14 cellular contexts compared by ENCODE assay signal in the genomic region with DNA sequence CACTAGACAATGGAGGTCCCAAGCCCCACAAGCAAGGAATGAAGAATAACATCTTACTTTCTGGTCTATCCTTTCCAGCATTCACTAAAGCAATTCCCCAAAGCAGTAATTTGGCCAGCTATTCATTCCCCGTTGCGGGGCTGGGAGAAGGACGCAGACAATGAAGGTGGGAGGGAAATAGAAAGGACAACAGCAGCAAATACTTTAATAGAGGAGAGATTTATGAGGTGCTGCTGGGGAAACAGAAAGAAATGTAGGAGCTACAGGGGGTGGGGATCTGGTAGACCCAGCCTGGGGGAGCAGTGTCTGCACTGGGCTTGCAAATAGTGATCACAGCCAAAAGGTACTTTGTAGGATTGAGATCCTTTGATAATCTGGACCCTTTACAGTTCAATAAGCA. TPM values are rescaled to one million over a fixed set of nuclear protein-coding genes. Genes with fewer than 3 reads are reported as not detected.
A peak's percentile ranks its signal among the peaks of the same experiment; 100 is the strongest.
DNase-seq lines count a peak whose midpoint lies in the region; ATAC-seq lines count a peak whose summit lies in the region.
"Had no signal": no experiment of that assay in that cellular context is flagged by ENCODE, and none has a peak within 500 bp of the region (broad histone marks: within the 10 kb centered on the region; RNA-seq: fewer than 3 reads in every experiment).

No MANE protein-coding gene starts in this region.

- H2AFZ ChIP-seq in neuronal stem cell (ENCODE audit: low read length): no peak overlapping the region
- H2AFZ ChIP-seq: GM23248 had no signal

- peaks cover 1% of the 10 kb centered on the region for H3K79me1 ChIP-seq in neuronal stem cell (ENCODE audit: low read depth, low read length)

- no peak for ATAC-seq in T-helper 17 cell
- ATAC-seq in HG02970 (IDR thresholded peaks at IDR 0.05; ENCODE audit: low FRiP score, unreplicated experiment): no peak
- ATAC-seq: HCT116 had no signal

- no peak overlapping the region for H4K91ac ChIP-seq in neuronal stem cell (ENCODE audit: low read depth, low read length, poor library complexity)

- H3K4me1 Mint-ChIP-seq in T-helper 17 cell: peaks cover 28% of the 10 kb centered on the region

- H2BK5ac ChIP-seq in neuronal stem cell (ENCODE audit: low read length): no peak overlapping the region

- no peak overlapping the region for H3K4me3 ChIP-seq in neuronal stem cell (ENCODE audit: low read length in 2 of 2)
- H3K4me3 ChIP-seq: GM23248 had no signal

- peak overlapping the region; percentile 90 for H3K27ac Mint-ChIP-seq in T-helper 17 cell
- H3K27ac Mint-ChIP-seq: CD4-positive, alpha-beta memory T cell had no signal

- WGBS in neuronal stem cell (ENCODE audit: extremely low coverage in 2 of 2, insufficient read length in 2 of 2, insufficient replicate concordance in 1 of 2), 2 donors: no CpG with 5 or more reads among the region's 3 CpGs

- no peak overlapping the region for H2BK12ac ChIP-seq in neuronal stem cell (ENCODE audit: low read length)

- H3K27ac ChIP-seq in neuronal stem cell (replicated peaks; ENCODE audit: low read length): no peak overlapping the region
- H3K27ac ChIP-seq: GM23248 had no signal

- H3K9me3 ChIP-seq in T-helper 17 cell (ENCODE audit: control insufficient read depth, low read length, poor library complexity, severe bottlenecking) (no peaks in the 10 kb centered on the region), neuronal stem cell (replicated peaks in 1 of 2; ENCODE audit: control insufficient read depth in 2 of 2, insufficient read depth in 1 of 2, low read depth in 1 of 2, low read length in 2 of 2) (no peaks in the 10 kb centered on the region)

- no peak overlapping the region for H2BK15ac ChIP-seq in neuronal stem cell (ENCODE audit: low read length)

- no peak overlapping the region for H3K23ac ChIP-seq in neuronal stem cell (ENCODE audit: low read depth, low read length, poor library complexity)

- H3K36me3 Mint-ChIP-seq in T-helper 17 cell (ENCODE audit: low read depth): peaks cover 4% of the 10 kb centered on the region
- H3K36me3 Mint-ChIP-seq: CD4-positive, alpha-beta memory T cell had no signal

- no peak overlapping the region for H3K4ac ChIP-seq in neuronal stem cell (ENCODE audit: low read length)

- H3K4me3 Mint-ChIP-seq in T-helper 17 cell: no peak overlapping the region
- H3K4me3 Mint-ChIP-seq: CD4-positive, alpha-beta memory T cell had no signal

- no peak overlapping the region for H4K8ac ChIP-seq in neuronal stem cell (ENCODE audit: low read depth, low read length)

- H2BK120ac ChIP-seq in neuronal stem cell (ENCODE audit: low read depth, low read length): no peak overlapping the region

- DNase-seq in NCI-H2227 (lab: John Stamatoyannopoulos, UW; ENCODE audit: unreplicated experiment) (peak; percentile 54), T-helper 17 cell (no peak), neuronal stem cell (ENCODE audit: low spot score) (no peak), SHP77 treated with DMSO at 0.1 percent for 48 hours (lab: John Stamatoyannopoulos, UW) (no peak)
- no peak for DNase-seq in stimulated activated CD4-positive, alpha-beta T cell treated with anti-CD3 and anti-CD28 coated beads, Interleukin-2, amount 100 ng/mL, for 48 hours
- DNase-seq: C1 segment of cervical spinal cord; CD4-positive, alpha-beta memory T cell; COR-L47; DMS153; DND-41; GM23248; H7 had no signal

- H3K27me3 Mint-ChIP-seq in T-helper 17 cell: peaks cover 22% of the 10 kb centered on the region

- H3K27me3 ChIP-seq in neuronal stem cell (ENCODE audit: control insufficient read depth in 3 of 3, insufficient read depth in 3 of 3, low read depth in 1 of 3, low read length in 3 of 3): peaks cover 0 to 8% (median 0%) of the 10 kb centered on the region in 3 experiments

- no peak overlapping the region for H2AK5ac ChIP-seq in neuronal stem cell (ENCODE audit: low read depth, low read length)

- H3K4me2 ChIP-seq in neuronal stem cell (ENCODE audit: insufficient read depth, low read length, poor library complexity, severe bottlenecking): no peak overlapping the region

- no peaks in the 10 kb centered on the region for H3K4me1 ChIP-seq in neuronal stem cell (ENCODE audit: control insufficient read depth in 2 of 2, insufficient read depth in 1 of 2, low read depth in 1 of 2, low read length in 2 of 2)

- H3K14ac ChIP-seq in neuronal stem cell (ENCODE audit: low read length): no peak overlapping the region

- no peak overlapping the region for H3K9ac ChIP-seq in neuronal stem cell (ENCODE audit: low read depth, low read length, poor library complexity)
- H3K9ac ChIP-seq: GM23248 had no signal

- H3K36me3 ChIP-seq in neuronal stem cell (replicated peaks in 1 of 2; ENCODE audit: control insufficient read depth in 2 of 2, insufficient read depth in 2 of 2, low read length in 2 of 2): no peaks in the 10 kb centered on the region

- peak overlapping the region; percentile 40 for H3K18ac ChIP-seq in neuronal stem cell (ENCODE audit: low read length)

RNA-seq across cellular contexts. Expression of gene ATL2, which starts 13.9 kb away (rescaled TPM):
- total RNA-seq in T-helper 17 cell: 10 to 100 TPM; 56.9 to 60.0 TPM
- polyA plus RNA-seq in neuronal stem cell (2013, experiment 1 of 2): 41.0 TPM
- 41.3 TPM for polyA plus RNA-seq in neuronal stem cell (2013, experiment 2 of 2)
